ENCODE assay signal across 10 cellular contexts in the genomic region with DNA sequence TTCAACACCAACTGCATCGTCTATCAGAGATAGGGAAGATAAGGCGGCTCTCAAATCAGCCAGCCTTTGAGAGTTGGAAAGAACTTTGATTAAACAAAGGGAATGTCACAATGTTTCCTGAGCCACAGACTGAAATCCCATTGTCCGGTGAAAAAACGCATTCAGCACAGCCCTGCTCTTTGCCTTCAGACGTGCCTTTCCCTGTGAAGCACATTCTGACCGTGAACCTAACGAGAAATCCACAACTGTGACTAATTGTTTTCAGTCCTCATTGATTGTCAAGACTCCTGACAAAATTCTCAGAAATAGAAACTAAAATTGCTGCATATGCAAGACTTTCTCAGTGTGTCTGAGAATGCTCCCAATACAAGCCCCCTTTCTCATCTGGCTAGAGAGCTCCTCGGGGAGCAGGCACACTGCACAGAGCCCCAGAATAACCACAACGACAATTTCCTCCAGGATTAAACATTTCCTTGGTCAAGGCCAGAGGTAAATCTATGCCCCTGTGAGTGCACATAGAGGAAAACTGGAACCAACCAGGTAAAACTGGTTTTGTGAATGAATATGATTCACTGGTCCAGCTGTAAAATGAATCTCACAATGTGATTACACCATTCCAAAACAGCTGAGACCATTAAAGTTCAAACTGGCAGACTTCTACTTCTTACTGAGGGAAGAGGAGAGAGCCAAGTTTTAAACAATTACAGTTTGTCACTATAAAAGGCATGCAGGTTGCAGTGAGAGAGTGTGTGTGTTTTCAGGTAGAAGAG.
DNase-seq lines count a peak whose midpoint lies in the region; ATAC-seq and TF ChIP-seq lines count a peak whose summit lies in the region.
"Had no signal": no experiment of that assay in that cellular context is flagged by ENCODE, and none has a peak within 500 bp of the region (broad histone marks: within the 10 kb centered on the region; RNA-seq: fewer than 3 reads in every experiment).

No MANE protein-coding gene starts in this region.

- no peaks in the 10 kb centered on the region for H3K9me3 Mint-ChIP-seq in stimulated activated naive B cell treated with anti-CD40 and anti-IgM and Interleukin-4, amounts not matched to agents 10 μg/mL and 1 μg/mL and 100 μg/mL, for 72 hours
- H3K9me3 Mint-ChIP-seq: activated naive CD8-positive, alpha-beta T cell treated with anti-CD3 and anti-CD28 coated beads, Interleukin-2, amount 10 ng/mL, durations not matched to agents 7 days and 5 days had no signal

- H3K27me3 Mint-ChIP-seq in stimulated activated naive B cell treated with anti-CD40 and anti-IgM and Interleukin-4, amounts not matched to agents 10 μg/mL and 1 μg/mL and 100 μg/mL, for 72 hours = peaks cover 12 to 19% of the 10 kb centered on the region in 2 donors

- H3K36me3 ChIP-seq in kidney epithelial cell (ENCODE audit: control insufficient read depth, insufficient read depth, low read length) = no peaks in the 10 kb centered on the region

- no peak for TF ChIP-seq CTCF in kidney epithelial cell (IDR thresholded peaks at IDR 0.05; ENCODE audit: insufficient read depth, low read length, poor library complexity, severe bottlenecking)

- DNase-seq in NOMO-1 treated with DMSO at 0.1 percent for 48 hours (lab: John Stamatoyannopoulos, UW; ENCODE audit: unreplicated experiment) = peak; percentile 32
- no peak for DNase-seq in NOMO-1 treated with dmso at 0.1 percent for 144 hours (lab: John Stamatoyannopoulos, UW; ENCODE audit: unreplicated experiment)
- peak; percentile 68 for DNase-seq in astrocyte of the hippocampus (ENCODE audit: low read depth, low spot score)
- DNase-seq in kidney epithelial cell (ENCODE audit: low read depth) = peak; percentile 47
- DNase-seq in stimulated activated naive B cell treated with anti-CD40 and anti-IgM and Interleukin-4, amounts not matched to agents 10 μg/mL and 1 μg/mL and 100 μg/mL, for 72 hours = no peak
- DNase-seq in D341Med (ENCODE audit: low spot score) = no peak
- DNase-seq in NCI-H2227 treated with DMSO at 0.1 percent for 48 hours (lab: John Stamatoyannopoulos, UW) = no peak
- DNase-seq: activated naive CD8-positive, alpha-beta T cell treated with anti-CD3 and anti-CD28 coated beads, Interleukin-2, amount 10 ng/mL, durations not matched to agents 7 days and 5 days; SHP77 had no signal

- H3K36me3 Mint-ChIP-seq in stimulated activated naive B cell treated with anti-CD40 and anti-IgM and Interleukin-4, amounts not matched to agents 10 μg/mL and 1 μg/mL and 100 μg/mL, for 72 hours = no peaks in the 10 kb centered on the region
- H3K36me3 Mint-ChIP-seq: activated naive CD8-positive, alpha-beta T cell treated with anti-CD3 and anti-CD28 coated beads, Interleukin-2, amount 10 ng/mL, durations not matched to agents 7 days and 5 days had no signal

- peaks cover 10 to 11% of the 10 kb centered on the region in 2 donors for H3K4me1 Mint-ChIP-seq in stimulated activated naive B cell treated with anti-CD40 and anti-IgM and Interleukin-4, amounts not matched to agents 10 μg/mL and 1 μg/mL and 100 μg/mL, for 72 hours

- H3K4me3 ChIP-seq in kidney epithelial cell (ENCODE audit: low read depth, low read length) = no peak overlapping the region

- ATAC-seq in stimulated activated naive B cell treated with anti-CD40 and anti-IgM and Interleukin-4, amounts not matched to agents 10 μg/mL and 1 μg/mL and 100 μg/mL, for 72 hours (replicated peaks) = no peak
- no peak for ATAC-seq in GM18511 (IDR thresholded peaks at IDR 0.05; ENCODE audit: unreplicated experiment)

- H3K4me3 Mint-ChIP-seq in stimulated activated naive B cell treated with anti-CD40 and anti-IgM and Interleukin-4, amounts not matched to agents 10 μg/mL and 1 μg/mL and 100 μg/mL, for 72 hours = no peak overlapping the region
- H3K4me3 Mint-ChIP-seq: activated naive CD8-positive, alpha-beta T cell treated with anti-CD3 and anti-CD28 coated beads, Interleukin-2, amount 10 ng/mL, durations not matched to agents 7 days and 5 days had no signal

- no peaks in the 10 kb centered on the region for H3K27me3 ChIP-seq in kidney epithelial cell (ENCODE audit: control insufficient read depth, insufficient read depth, low read length)

- H3K27ac Mint-ChIP-seq in stimulated activated naive B cell treated with anti-CD40 and anti-IgM and Interleukin-4, amounts not matched to agents 10 μg/mL and 1 μg/mL and 100 μg/mL, for 72 hours = peak overlapping the region; percentile 66
- H3K27ac Mint-ChIP-seq: activated naive CD8-positive, alpha-beta T cell treated with anti-CD3 and anti-CD28 coated beads, Interleukin-2, amount 10 ng/mL, durations not matched to agents 7 days and 5 days had no signal

Comparison
In these comparisons a context has a peak if more than half of its experiments do, and no peak if none do; other contexts are left out.
1. DNase-seq: peak in NOMO-1 treated with DMSO at 0.1 percent for 48 hours (single experiment), astrocyte of the hippocampus (single experiment) and kidney epithelial cell (single experiment); none in NOMO-1 treated with dmso at 0.1 percent for 144 hours (single experiment), stimulated activated naive B cell treated with anti-CD40 and anti-IgM and Interleukin-4, amounts not matched to agents 10 μg/mL and 1 μg/mL and 100 μg/mL, for 72 hours (single experiment), D341Med (single experiment) and NCI-H2227 treated with DMSO at 0.1 percent for 48 hours (single experiment).